ENCODE assay signal across 13 cellular contexts in genomic region chr12:53617700-53618099, GRCh38. TPM values are rescaled to one million over a fixed set of nuclear protein-coding genes. Genes with fewer than 3 reads are reported as not detected.
DNase-seq lines count a peak whose midpoint lies in the region; ATAC-seq and TF ChIP-seq lines count a peak whose summit lies in the region.
"Had no signal": no experiment of that assay in that cellular context is flagged by ENCODE, and none has a peak within 500 bp of the region (broad histone marks: within the 10 kb centered on the region; RNA-seq: fewer than 3 reads in every experiment).

No MANE protein-coding gene starts in this region.

- no peak overlapping the region for H3K27ac ChIP-seq in fibroblast of lung (ENCODE audit: insufficient read depth, low read length)
- peak overlapping the region in 4 of 5 donors; percentile 3 to 71 (median 48) for H3K27ac ChIP-seq in stomach

- DNase-seq in T-helper 1 cell (no peak), T-helper 17 cell (no peak), fibroblast of lung (ENCODE audit: low read depth in 2 of 2) (no peak), stomach (no peak), NCI-H510A treated with DMSO at 0.1 percent for 48 hours (lab: John Stamatoyannopoulos, UW) (no peak)
- DNase-seq: 8988T, islet precursor cell, NCI-H1694, SHP77 had no signal

- H3K36me3 ChIP-seq in fibroblast of lung (ENCODE audit: control insufficient read depth, insufficient read depth, low read length), result no peaks in the 10 kb centered on the region
- peaks cover 0 to 21% (median 14%) of the 10 kb centered on the region in 4 donors for H3K36me3 ChIP-seq in stomach

- intact Hi-C loops in stomach (cut with DNase I; ENCODE audit: low total_unique reads), result loop anchor here (10.0 kb wide), 2 partner anchors 53 to 57 kb away; partner anchors contain the start of gene ATP5MC2

- peak overlapping the region; percentile 78 for H3K27ac Mint-ChIP-seq in T-helper 1 cell treated with Interleukin-12 subunit alpha and Interleukin-12 subunit beta and Interleukin-4 antibody, amounts not matched to agents 30 μg/mL and 1 μg/mL, for 36 hours
- H3K27ac Mint-ChIP-seq in T-helper 17 cell, result peak overlapping the region; percentile 91

- H3K9ac ChIP-seq in fibroblast of lung (ENCODE audit: insufficient read depth, low read length), result no peak overlapping the region

- no peak overlapping the region for H2AFZ ChIP-seq in fibroblast of lung (ENCODE audit: low read length)

- H3K27me3 ChIP-seq in fibroblast of lung (ENCODE audit: control insufficient read depth, insufficient read depth, low read length) (no peaks in the 10 kb centered on the region), stomach (no peaks in the 10 kb centered on the region)

- no peak for TF ChIP-seq EP300 in stomach (IDR thresholded peaks at IDR 0.05)

- ATAC-seq in T-helper 17 cell (no peak), GM21367 (IDR thresholded peaks at IDR 0.05; ENCODE audit: unreplicated experiment) (no peak), GM18502 (IDR thresholded peaks at IDR 0.05; ENCODE audit: poor library complexity, unreplicated experiment) (no peak)
- ATAC-seq: sciatic nerve had no signal

- H3K4me3 ChIP-seq in fibroblast of lung (replicated peaks in 1 of 4; ENCODE audit: control extremely low read depth in 1 of 4, insufficient read depth in 1 of 4, low read depth in 3 of 4, low read length in 4 of 4) (peak overlapping the region in 3 of 4 experiments; percentile 7 to 38 (median 11)), stomach (peak overlapping the region in 3 of 4 donors; percentile 2 to 35 (median 29))

- H3K9me3 ChIP-seq in T-helper 17 cell (ENCODE audit: control insufficient read depth, low read length, poor library complexity, severe bottlenecking) (no peaks in the 10 kb centered on the region), fibroblast of lung (ENCODE audit: control insufficient read depth, insufficient read depth, low read depth, low read length) (no peaks in the 10 kb centered on the region), stomach (no peaks in the 10 kb centered on the region)

- no peaks in the 10 kb centered on the region for H3K4me1 ChIP-seq in fibroblast of lung (ENCODE audit: control insufficient read depth, extremely low read depth, insufficient read depth, low read length)
- H3K4me1 ChIP-seq in stomach, result peaks cover 25 to 84% (median 54%) of the 10 kb centered on the region in 4 donors

- TF ChIP-seq POLR2A in stomach (IDR thresholded peaks at IDR 0.05), result no peak

- peak overlapping the region; percentile 88 for H3K4me2 ChIP-seq in fibroblast of lung (ENCODE audit: extremely low read depth, insufficient read depth, low read length)

- no peaks in the 10 kb centered on the region for H4K20me1 ChIP-seq in fibroblast of lung (ENCODE audit: control insufficient read depth, extremely low read depth, insufficient read depth, low read length)

- 22 to 43% (median 28%) methylated on average over 3 of the region's 3 CpGs for WGBS in stomach, 5 donors

- no peaks in the 10 kb centered on the region for H3K27me3 Mint-ChIP-seq in T-helper 1 cell treated with Interleukin-12 subunit alpha and Interleukin-12 subunit beta and Interleukin-4 antibody, amounts not matched to agents 30 μg/mL and 1 μg/mL, for 36 hours (ENCODE audit: low read depth)
- no peaks in the 10 kb centered on the region for H3K27me3 Mint-ChIP-seq in T-helper 17 cell

- TF ChIP-seq CTCF in fibroblast of lung (conservative IDR thresholded peaks at IDR 0.05 in 1 of 2, IDR thresholded peaks at IDR 0.05 in 1 of 2; ENCODE audit: low read depth in 1 of 2, low read length in 2 of 2) (no peak), stomach (IDR thresholded peaks at IDR 0.05) (no peak)

- peaks cover 9% of the 10 kb centered on the region for H3K36me3 Mint-ChIP-seq in T-helper 1 cell treated with Interleukin-12 subunit alpha and Interleukin-12 subunit beta and Interleukin-4 antibody, amounts not matched to agents 30 μg/mL and 1 μg/mL, for 36 hours (ENCODE audit: low read depth)
- no peaks in the 10 kb centered on the region for H3K36me3 Mint-ChIP-seq in T-helper 17 cell (ENCODE audit: low read depth)

- peaks cover 58% of the 10 kb centered on the region for H3K79me2 ChIP-seq in fibroblast of lung (ENCODE audit: control insufficient read depth, insufficient read depth, low read length)

- peak overlapping the region; percentile 71 for H3K4me3 Mint-ChIP-seq in T-helper 1 cell treated with Interleukin-12 subunit alpha and Interleukin-12 subunit beta and Interleukin-4 antibody, amounts not matched to agents 30 μg/mL and 1 μg/mL, for 36 hours
- peak overlapping the region; percentile 81 for H3K4me3 Mint-ChIP-seq in T-helper 17 cell

- peaks cover 15% of the 10 kb centered on the region for H3K4me1 Mint-ChIP-seq in T-helper 1 cell treated with Interleukin-12 subunit alpha and Interleukin-12 subunit beta and Interleukin-4 antibody, amounts not matched to agents 30 μg/mL and 1 μg/mL, for 36 hours (ENCODE audit: low read depth)
- peaks cover 20% of the 10 kb centered on the region for H3K4me1 Mint-ChIP-seq in T-helper 17 cell

- H3K9me3 Mint-ChIP-seq in T-helper 1 cell treated with Interleukin-12 subunit alpha and Interleukin-12 subunit beta and Interleukin-4 antibody, amounts not matched to agents 30 μg/mL and 1 μg/mL, for 36 hours, result no peaks in the 10 kb centered on the region

RNA-seq across cellular contexts. Expression of gene ATF7, which starts 8.5 kb away (rescaled TPM):
- total RNA-seq in T-helper 17 cell, result 10 to 100 TPM; 22.7 to 25.3 TPM
- 7.4 and 11.4 TPM in 2 replicates for total RNA-seq in fibroblast of lung
- polyA plus RNA-seq in fibroblast of lung, result 24.7 and 27.4 TPM in 2 replicates
- polyA plus RNA-seq in fibroblast of lung (2012), result 16.4 and 16.6 TPM in 2 replicates
- polyA minus RNA-seq in fibroblast of lung (ENCODE audit: low replicate concordance), result 44.1 and 48.7 TPM in 2 replicates
- total RNA-seq in stomach, result 10 to 100 TPM in 4 of 5 donors, 1 to 10 TPM in 1; 9.0 to 93.4 (median 16.5) TPM
- polyA plus RNA-seq in stomach, result 10 to 100 TPM; 12.9 to 20.9 (median 14.3) TPM

RNA-seq across cellular contexts. Expression of gene ATP5MC2, which starts 58.2 kb away (rescaled TPM):
- total RNA-seq in T-helper 17 cell (100 to 1,000 TPM; 211 to 232 TPM), fibroblast of lung (148 and 169 TPM in 2 replicates), stomach (100 to 1,000 TPM in 3 of 5 donors, 10 to 100 TPM in 2; 75.0 to 255 (median 241) TPM)
- polyA plus RNA-seq in fibroblast of lung (232 and 372 TPM in 2 replicates), stomach (100 to 1,000 TPM; 517 to 864 (median 543) TPM)
- 362 and 517 TPM in 2 replicates for polyA plus RNA-seq in fibroblast of lung (2012)
- polyA minus RNA-seq in fibroblast of lung (ENCODE audit: low replicate concordance), result 884 and 1,264 TPM in 2 replicates
